17 cellular contexts compared by ENCODE assay signal in the genomic region with DNA sequence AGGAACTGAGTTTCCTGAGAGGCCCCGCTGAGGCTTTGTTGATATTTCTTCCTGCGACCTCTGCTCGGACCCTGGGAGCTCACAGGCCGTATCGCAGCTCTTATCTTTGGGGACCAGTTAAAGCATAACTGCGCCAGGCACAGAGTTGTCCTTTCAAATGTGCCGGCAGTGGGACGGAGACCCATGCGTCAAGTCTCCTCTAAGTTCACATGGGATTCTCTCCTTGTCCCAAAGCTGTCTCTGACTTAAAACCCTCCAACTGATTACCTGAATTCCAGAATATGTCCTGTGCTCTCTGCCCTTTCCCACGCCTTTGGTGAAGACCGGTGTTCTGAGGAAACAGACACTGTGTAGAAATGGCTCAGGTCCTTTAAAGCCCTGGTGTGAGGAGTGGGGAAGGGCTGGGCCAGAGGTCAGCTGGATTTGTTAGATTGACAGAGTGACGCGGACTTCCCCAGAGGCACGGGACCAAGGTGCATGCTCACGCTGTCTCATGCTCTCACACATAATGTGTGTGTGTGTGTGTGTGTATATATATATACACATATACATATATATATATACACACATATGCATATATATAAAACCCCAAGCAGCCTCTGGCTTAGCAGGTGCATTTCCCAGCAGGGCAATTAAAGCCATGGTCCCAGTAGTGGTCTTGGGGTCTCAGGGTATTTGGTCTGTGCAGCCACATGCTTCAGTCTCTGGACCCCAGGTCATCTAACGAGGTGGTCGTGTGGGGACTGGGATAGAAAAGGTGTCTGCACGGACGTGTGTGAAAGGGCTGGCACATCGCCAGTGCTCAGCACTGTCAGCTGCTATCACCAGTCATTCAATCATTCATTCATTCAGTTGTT.
DNase-seq lines count a peak whose midpoint lies in the region; ATAC-seq and TF ChIP-seq lines count a peak whose summit lies in the region.
"Had no signal": no experiment of that assay in that cellular context is flagged by ENCODE, and none has a peak within 500 bp of the region (broad histone marks: within the 10 kb centered on the region; RNA-seq: fewer than 3 reads in every experiment).

No MANE protein-coding gene starts in this region.

- 55% methylated on average over 20 of the region's 20 CpGs for WGBS in right cardiac atrium
- 84 to 87% methylated on average over 20 of the region's 20 CpGs for WGBS in GM23248 (ENCODE audit: low coverage in 1 of 2, low lambda C conversion rate in 2 of 2, missing lambda C conversion rate in 2 of 2), 2 experiments

- peaks cover 3% of the 10 kb centered on the region for H4K20me1 ChIP-seq in osteoblast (ENCODE audit: insufficient read depth, low read length)
- H4K20me1 ChIP-seq in GM23248 (ENCODE audit: insufficient read depth), result no peaks in the 10 kb centered on the region
- H4K20me1 ChIP-seq: BLaER1 treated with 17β-estradiol and CSF1 and Interleukin-3, amounts not matched to agents 10 nM and 100 nM had no signal

- H3K27me3 ChIP-seq in right cardiac atrium (ENCODE audit: control insufficient read depth, insufficient read depth) (no peaks in the 10 kb centered on the region), osteoblast (ENCODE audit: insufficient read depth, low read length) (no peaks in the 10 kb centered on the region), uterus (no peaks in the 10 kb centered on the region), GM23248 (replicated peaks; ENCODE audit: insufficient read depth) (no peaks in the 10 kb centered on the region)
- H3K27me3 ChIP-seq: BLaER1 treated with 17β-estradiol and CSF1 and Interleukin-3, amounts not matched to agents 10 nM and 100 nM had no signal

- H3K4me2 ChIP-seq in osteoblast (ENCODE audit: insufficient read depth, low read length) (no peak overlapping the region), GM23248 (ENCODE audit: unreplicated experiment) (no peak overlapping the region)

- no peaks in the 10 kb centered on the region for H3K9me2 ChIP-seq in GM23248 (ENCODE audit: insufficient read depth)

- H3F3A ChIP-seq in GM23248 (ENCODE audit: insufficient read depth), result peaks cover 54% of the 10 kb centered on the region

- in situ Hi-C loops in GM23248 (cut with MboI), result no loop called here

- H3K27ac ChIP-seq in right cardiac atrium (ENCODE audit: low read length) (peak overlapping the region; percentile 15), osteoblast (ENCODE audit: low read depth, low read length) (peak overlapping the region; percentile 91), uterus (peak overlapping the region; percentile 54 to 65), GM23248 (no peak overlapping the region)
- H3K27ac ChIP-seq: BLaER1 treated with 17β-estradiol and CSF1 and Interleukin-3, amounts not matched to agents 10 nM and 100 nM had no signal

- H2AFZ ChIP-seq in osteoblast (ENCODE audit: low read length), result no peak overlapping the region
- no peak overlapping the region for H2AFZ ChIP-seq in GM23248

- intact Hi-C loops in right cardiac atrium (cut with DNase I), result no loop called here
- intact Hi-C loops in left ventricle myocardium superior (cut with micrococcal nuclease), result no loop called here
- intact Hi-C loops in left colon (cut with DNase I, micrococcal nuclease), result no loop called here
- intact Hi-C loops in uterus (cut with DNase I; ENCODE audit: low total_unique reads), result no loop called here

- TF ChIP-seq CTCF in osteoblast (IDR thresholded peaks at IDR 0.05; ENCODE audit: extremely low read depth, low read depth, low read length) (no peak), uterus (IDR thresholded peaks at IDR 0.05) (no peak)

- no peaks in the 10 kb centered on the region for H3K79me2 ChIP-seq in osteoblast (ENCODE audit: insufficient read depth, low read length)
- no peaks in the 10 kb centered on the region for H3K79me2 ChIP-seq in GM23248 (ENCODE audit: insufficient read depth)

- TF ChIP-seq POLR2A in uterus (IDR thresholded peaks at IDR 0.05), result no peak

- H3K9ac ChIP-seq in GM23248, result no peak overlapping the region
- H3K9ac ChIP-seq: BLaER1 treated with 17β-estradiol and CSF1 and Interleukin-3, amounts not matched to agents 10 nM and 100 nM had no signal

- DNase-seq in right cardiac atrium, result peak in 1 of 3 donors; percentile 71
- DNase-seq in left ventricle myocardium superior, result no peak
- DNase-seq in left colon, result peak in 1 of 2 donors; percentile 32
- no peak for DNase-seq in osteoblast (ENCODE audit: insufficient read length, low spot score, missing footprints)
- no peak for DNase-seq in uterus
- no peak for DNase-seq in C1 segment of cervical spinal cord (lab: John Stamatoyannopoulos, UW)
- DNase-seq in GM23248, result no peak
- DNase-seq: activated CD4-positive, alpha-beta T cell treated with anti-CD3 and anti-CD28 coated beads for 4 hours; activated naive CD8-positive, alpha-beta T cell treated with anti-CD3 and anti-CD28 coated beads for 36 hours; NCI-H1436 treated with DMSO at 0.1 percent for 48 hours; NCI-H748 treated with DMSO at 0.1 percent for 48 hours; stimulated activated CD4-positive, alpha-beta T cell treated with anti-CD3 and anti-CD28 coated beads, Interleukin-12 subunit alpha, Interleukin-12 subunit beta, amount 100 ng/mL, for 4 hours; T-cell had no signal

- H3K4me3 ChIP-seq in right cardiac atrium (ENCODE audit: low read length) (no peak overlapping the region), osteoblast (ENCODE audit: insufficient read depth, low read length) (no peak overlapping the region), uterus (no peak overlapping the region), GM23248 (no peak overlapping the region)
- H3K4me3 ChIP-seq: BLaER1 treated with 17β-estradiol and CSF1 and Interleukin-3, amounts not matched to agents 10 nM and 100 nM; coronary artery had no signal

- H3K4me1 ChIP-seq in right cardiac atrium (ENCODE audit: control insufficient read depth, insufficient read depth, low read length) (peaks cover 19% of the 10 kb centered on the region), osteoblast (ENCODE audit: insufficient read depth, low read length) (peaks cover 43% of the 10 kb centered on the region), uterus (no peaks in the 10 kb centered on the region), GM23248 (ENCODE audit: insufficient read depth) (peaks cover 31% of the 10 kb centered on the region)

- H3K9me3 ChIP-seq in right cardiac atrium (ENCODE audit: control insufficient read depth, low read length) (no peaks in the 10 kb centered on the region), osteoblast (ENCODE audit: low read depth, low read length) (no peaks in the 10 kb centered on the region), uterus (no peaks in the 10 kb centered on the region), GM23248 (ENCODE audit: low read depth) (no peaks in the 10 kb centered on the region)
- H3K9me3 ChIP-seq: BLaER1 treated with 17β-estradiol and CSF1 and Interleukin-3, amounts not matched to agents 10 nM and 100 nM had no signal

- ATAC-seq in right cardiac atrium, result no peak
- ATAC-seq in left ventricle myocardium superior, result no peak
- ATAC-seq in left colon, result peak; percentile 83
- ATAC-seq in HG03439 (IDR thresholded peaks at IDR 0.05; ENCODE audit: unreplicated experiment), result no peak
- ATAC-seq: activated CD8-positive, alpha-beta memory T cell treated with anti-CD3 and anti-CD28 coated beads, Interleukin-2, amount 10 ng/mL, durations not matched to agents 7 days and 5 days; T-cell had no signal

- peaks cover 45% of the 10 kb centered on the region for H3K36me3 ChIP-seq in osteoblast (ENCODE audit: insufficient read depth, low read length)
- no peaks in the 10 kb centered on the region for H3K36me3 ChIP-seq in uterus
- H3K36me3 ChIP-seq in GM23248 (ENCODE audit: low read depth), result peaks cover 26% of the 10 kb centered on the region
- H3K36me3 ChIP-seq: BLaER1 treated with 17β-estradiol and CSF1 and Interleukin-3, amounts not matched to agents 10 nM and 100 nM had no signal
